ENCODE assay signal across 17 cellular contexts in the genomic region with DNA sequence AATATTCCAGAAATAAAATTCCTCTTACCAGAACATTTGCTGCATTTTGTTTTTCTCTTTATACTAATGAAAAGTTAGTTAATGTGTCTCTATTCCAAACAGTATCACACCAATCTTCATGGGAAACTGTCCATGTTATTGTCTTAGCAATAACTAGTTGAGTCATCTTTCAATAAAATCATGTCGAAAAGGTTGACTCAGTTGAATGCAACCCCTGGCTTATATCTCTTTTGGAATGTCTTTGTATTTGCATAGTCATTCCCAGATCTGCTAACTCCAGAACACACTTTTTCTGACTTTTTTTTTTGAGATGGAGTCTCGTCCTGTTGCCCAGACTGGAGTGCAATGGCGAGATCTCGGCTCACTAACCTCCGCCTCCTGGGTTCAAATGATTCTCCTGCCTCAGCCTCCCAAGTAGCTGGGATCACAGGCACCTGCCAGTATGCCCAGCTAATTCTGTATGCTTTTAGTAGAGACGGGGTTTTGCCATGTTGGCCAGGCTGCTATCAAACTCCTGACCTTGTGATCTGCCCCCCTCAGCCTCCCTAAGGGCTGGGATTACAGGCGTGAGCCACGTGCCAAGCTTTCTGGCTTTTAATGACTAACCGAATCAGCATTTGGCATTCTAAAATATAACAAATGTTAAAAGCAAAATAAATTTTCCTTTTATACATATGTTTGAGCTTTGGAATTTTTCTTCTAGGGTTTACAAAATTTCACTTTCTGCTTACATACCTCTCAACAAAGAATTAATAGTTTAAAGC.
A peak's percentile ranks its signal among the peaks of the same experiment; 100 is the strongest.
DNase-seq lines count a peak whose midpoint lies in the region; ATAC-seq and TF ChIP-seq lines count a peak whose summit lies in the region.
"Had no signal": no experiment of that assay in that cellular context is flagged by ENCODE, and none has a peak within 500 bp of the region (broad histone marks: within the 10 kb centered on the region; RNA-seq: fewer than 3 reads in every experiment).

No MANE protein-coding gene starts in this region.

- H3K27ac ChIP-seq in uterus: no peak overlapping the region
- H3K27ac ChIP-seq: neural progenitor cell, thoracic aorta had no signal

- TF ChIP-seq POLR2A in uterus (IDR thresholded peaks at IDR 0.05): no peak

- H3K27me3 ChIP-seq in uterus: no peaks in the 10 kb centered on the region
- H3K27me3 ChIP-seq: neural progenitor cell had no signal

- no peaks in the 10 kb centered on the region for H3K9me3 ChIP-seq in uterus
- H3K9me3 ChIP-seq: thoracic aorta had no signal

- H3K36me3 ChIP-seq in uterus: no peaks in the 10 kb centered on the region
- H3K36me3 ChIP-seq: neural progenitor cell, thoracic aorta had no signal

- TF ChIP-seq CTCF in uterus (IDR thresholded peaks at IDR 0.05): no peak

- no peak overlapping the region for H3K4me3 ChIP-seq in uterus
- H3K4me3 ChIP-seq: neural progenitor cell, thoracic aorta had no signal

- intact Hi-C loops in uterus (cut with DNase I; ENCODE audit: low total_unique reads): no loop called here

- peak; percentile 23 for DNase-seq in GM03348 (ENCODE audit: low spot score)
- peak; percentile 11 for DNase-seq in NCI-H226
- peak; percentile 13 for DNase-seq in fibroblast of gingiva (ENCODE audit: low read depth)
- peak; percentile 26 for DNase-seq in renal cortical epithelial cell (ENCODE audit: low read depth)
- DNase-seq in uterus: no peak
- no peak for DNase-seq in SHP77 (lab: John Stamatoyannopoulos, UW)
- DNase-seq: activated B cell treated with CpG ODN at 0.5 μM for 24 hours; activated CD8-positive, alpha-beta T cell treated with anti-CD3 and anti-CD28 coated beads, Interleukin-2, amount 10 ng/mL, durations not matched to agents 7 days and 5 days; activated naive CD4-positive, alpha-beta T cell treated with anti-CD3 and anti-CD28 coated beads, Interleukin-2, amount 10 ng/mL, durations not matched to agents 7 days and 5 days; activated T-cell treated with anti-CD3 and anti-CD28 coated beads, Interleukin-2, amount 50 U/mL, for 4 hours; DMS79; MM.1S had no signal

- H3K4me1 ChIP-seq in uterus: no peaks in the 10 kb centered on the region
- H3K4me1 ChIP-seq: neural progenitor cell had no signal

- ATAC-seq in GM19351 (IDR thresholded peaks at IDR 0.05; ENCODE audit: unreplicated experiment) (no peak), HG03159 (IDR thresholded peaks at IDR 0.05; ENCODE audit: unreplicated experiment) (no peak)
- ATAC-seq: activated CD8-positive, alpha-beta T cell treated with anti-CD3 and anti-CD28 coated beads, Interleukin-2, amount 10 ng/mL, durations not matched to agents 7 days and 5 days; activated T-cell treated with anti-CD3 and anti-CD28 coated beads, Interleukin-2, amount 50 U/mL, for 4 hours; stimulated activated memory B cell treated with anti-CD40 and anti-IgM and Interleukin-4, amounts not matched to agents 10 μg/mL and 1 μg/mL and 100 μg/mL, for 72 hours had no signal

Comparison
In these comparisons a context has a peak if more than half of its experiments do, and no peak if none do; other contexts are left out.
1. DNase-seq: peak in GM03348 (single experiment), NCI-H226 (single experiment), fibroblast of gingiva (single experiment) and renal cortical epithelial cell (single experiment); none in uterus (0 of 2) and SHP77 (0 of 2).